In the genomic region with DNA sequence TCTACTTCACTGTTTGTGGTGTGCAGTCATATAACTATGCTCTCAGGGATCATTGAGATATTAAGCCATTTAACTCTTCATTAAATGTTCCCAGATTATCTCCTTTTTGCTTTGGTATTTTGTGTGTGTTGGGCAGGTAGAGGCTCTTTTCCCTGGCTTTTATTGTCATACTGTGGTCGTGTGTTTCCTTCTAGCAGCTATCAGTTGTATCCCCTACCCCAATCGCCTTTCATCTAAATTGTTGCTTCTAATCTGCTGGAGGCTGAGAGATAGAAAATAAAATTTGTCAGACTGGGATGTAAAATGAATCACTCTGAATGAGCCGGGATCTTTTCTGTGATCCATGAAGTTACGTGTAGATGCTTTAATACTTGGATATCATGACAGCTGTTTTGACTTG, we compare ENCODE assay signal across 16 cellular contexts. TPM values are rescaled to one million over a fixed set of nuclear protein-coding genes. Genes with fewer than 3 reads are reported as not detected.
DNase-seq lines count a peak whose midpoint lies in the region; ATAC-seq and TF ChIP-seq lines count a peak whose summit lies in the region.
"Had no signal": no experiment of that assay in that cellular context is flagged by ENCODE, and none has a peak within 500 bp of the region (broad histone marks: within the 10 kb centered on the region; RNA-seq: fewer than 3 reads in every experiment).

No MANE protein-coding gene starts in this region.

- no peak for TF ChIP-seq CTCF in Calu3 (IDR thresholded peaks at IDR 0.05; ENCODE audit: unreplicated experiment)

- H2AK5ac ChIP-seq in mesenchymal stem cell (ENCODE audit: low read length, severe bottlenecking): no peak overlapping the region

- H2BK5ac ChIP-seq in mesenchymal stem cell (ENCODE audit: low read depth, low read length, poor library complexity, severe bottlenecking): no peak overlapping the region

- peaks cover 64% of the 10 kb centered on the region for H3K4me1 Mint-ChIP-seq in Calu3 (ENCODE audit: low read depth, unreplicated experiment)
- peaks cover 77% of the 10 kb centered on the region for H3K4me1 Mint-ChIP-seq in activated naive CD8-positive, alpha-beta T cell treated with anti-CD3 and anti-CD28 coated beads for 36 hours

- intact Hi-C loops in Calu3 (cut with micrococcal nuclease; ENCODE audit: unreplicated experiment): no loop called here

- H3K36me3 ChIP-seq in ACC112 (ENCODE audit: insufficient read depth, low read length) (peaks cover 73% of the 10 kb centered on the region), mesenchymal stem cell (ENCODE audit: control insufficient read depth in 1 of 2, insufficient read depth in 2 of 2, low read depth in 1 of 2, low read length in 2 of 2) (peaks cover 15 to 86% of the 10 kb centered on the region in 2 experiments), Karpas-422 (ENCODE audit: insufficient read depth, low read length) (no peaks in the 10 kb centered on the region)

- H3K4me2 ChIP-seq in mesenchymal stem cell (ENCODE audit: low read length, poor library complexity, severe bottlenecking): peak overlapping the region; percentile 52
- no peak overlapping the region for H3K4me2 ChIP-seq in Karpas-422 (ENCODE audit: low read depth, low read length, poor library complexity, severe bottlenecking)
- H3K4me2 ChIP-seq: BLaER1 had no signal

- H3K79me2 ChIP-seq in ACC112 (ENCODE audit: control insufficient read depth, insufficient read depth, low read length, unreplicated experiment) (peaks cover 12% of the 10 kb centered on the region), Karpas-422 (ENCODE audit: low read length) (no peaks in the 10 kb centered on the region)

- CTCF ChIA-PET in Calu3 (lab: Charles Lee): interaction anchor here (1.6 kb wide), 1 partner anchor 367 kb away, joined by 4 read pairs; no protein-coding TSS in a partner anchor

- no peak overlapping the region for H3K4ac ChIP-seq in mesenchymal stem cell (ENCODE audit: low read depth in 1 of 2, low read length in 2 of 2)

- H3K9me2 ChIP-seq in Karpas-422 (replicated peaks; ENCODE audit: insufficient read depth, low read length): no peaks in the 10 kb centered on the region

- WGBS in mesenchymal stem cell: over 99% methylated on average over 4 of the region's 4 CpGs

- H3K4me3 ChIP-seq in ACC112 (ENCODE audit: low read depth, low read length): no peak overlapping the region
- no peak overlapping the region for H3K4me3 ChIP-seq in mesenchymal stem cell (ENCODE audit: insufficient read depth in 1 of 2, low read depth in 1 of 2, low read length in 2 of 2)
- H3K4me3 ChIP-seq in Karpas-422 (ENCODE audit: low read length): no peak overlapping the region
- H3K4me3 ChIP-seq: BLaER1, K562 had no signal

- no peaks in the 10 kb centered on the region for H3K79me1 ChIP-seq in mesenchymal stem cell (replicated peaks; ENCODE audit: low read length, poor library complexity, severe bottlenecking)

- H2BK120ac ChIP-seq in mesenchymal stem cell (ENCODE audit: low read depth, low read length): no peak overlapping the region

- H3K27me3 ChIP-seq in ACC112 (ENCODE audit: insufficient read depth, low read length) (no peaks in the 10 kb centered on the region), mesenchymal stem cell (ENCODE audit: control insufficient read depth in 1 of 2, insufficient read depth in 1 of 2, low read length in 2 of 2) (no peaks in the 10 kb centered on the region), Karpas-422 (ENCODE audit: low read length) (no peaks in the 10 kb centered on the region)
- H3K27me3 ChIP-seq: BLaER1 had no signal

- H3K9me3 ChIP-seq in mesenchymal stem cell (ENCODE audit: control insufficient read depth, low read length): no peaks in the 10 kb centered on the region
- H3K9me3 ChIP-seq in Karpas-422 (ENCODE audit: low read length): no peaks in the 10 kb centered on the region
- H3K9me3 ChIP-seq: BLaER1 had no signal

- no peaks in the 10 kb centered on the region for H3K9me3 Mint-ChIP-seq in Calu3 (ENCODE audit: low read depth, unreplicated experiment)
- no peaks in the 10 kb centered on the region for H3K9me3 Mint-ChIP-seq in activated naive CD8-positive, alpha-beta T cell treated with anti-CD3 and anti-CD28 coated beads for 36 hours

- peaks cover 18% of the 10 kb centered on the region for H3K4me1 ChIP-seq in ACC112 (ENCODE audit: control insufficient read depth, insufficient read depth, low read length, unreplicated experiment)
- H3K4me1 ChIP-seq in mesenchymal stem cell (ENCODE audit: control insufficient read depth, insufficient read depth, low read depth, low read length): peaks cover 8% of the 10 kb centered on the region
- H3K4me1 ChIP-seq in Karpas-422 (ENCODE audit: low read length): peaks cover 13% of the 10 kb centered on the region
- H3K4me1 ChIP-seq: BLaER1 had no signal

- peak overlapping the region; percentile 75 for H3K4me3 Mint-ChIP-seq in Calu3 (ENCODE audit: low read depth, unreplicated experiment)
- H3K4me3 Mint-ChIP-seq in activated naive CD8-positive, alpha-beta T cell treated with anti-CD3 and anti-CD28 coated beads for 36 hours: no peak overlapping the region

- H3K9ac ChIP-seq in mesenchymal stem cell (ENCODE audit: low read length) (no peak overlapping the region), Karpas-422 (ENCODE audit: low read length) (no peak overlapping the region)
- H3K9ac ChIP-seq: BLaER1 had no signal

- H4K91ac ChIP-seq in mesenchymal stem cell (ENCODE audit: low read length): no peak overlapping the region

- peak overlapping the region; percentile 94 for H3K27ac Mint-ChIP-seq in Calu3 (ENCODE audit: unreplicated experiment)
- peak overlapping the region; percentile 40 for H3K27ac Mint-ChIP-seq in activated naive CD8-positive, alpha-beta T cell treated with anti-CD3 and anti-CD28 coated beads for 36 hours

- H3K36me3 Mint-ChIP-seq in Calu3 (ENCODE audit: insufficient read depth, unreplicated experiment): peaks cover 100% of the 10 kb centered on the region
- peaks cover 86% of the 10 kb centered on the region for H3K36me3 Mint-ChIP-seq in activated naive CD8-positive, alpha-beta T cell treated with anti-CD3 and anti-CD28 coated beads for 36 hours

- no peak overlapping the region for H2BK12ac ChIP-seq in mesenchymal stem cell (ENCODE audit: low read length in 2 of 2)

- DNase-seq in Calu3: no peak
- no peak for DNase-seq in activated naive CD8-positive, alpha-beta T cell treated with anti-CD3 and anti-CD28 coated beads for 36 hours
- DNase-seq in mesenchymal stem cell: peak; percentile 37
- DNase-seq in Karpas-422: no peak
- no peak for DNase-seq in SIG-M5 (lab: John Stamatoyannopoulos, UW)
- DNase-seq: activated CD4-positive, CD25-positive, alpha-beta regulatory T cell treated with anti-CD3 and anti-CD28 coated beads, Interleukin-2, amount 50 U/mL, for 72 hours; aorta; DMS53; posterior cingulate gyrus; stimulated activated CD4-positive, alpha-beta T cell treated with anti-CD3 and anti-CD28 coated beads, Interleukin-12 subunit alpha, Interleukin-12 subunit beta, amount 100 ng/mL, for 4 hours had no signal

- H3K27me3 Mint-ChIP-seq in Calu3 (ENCODE audit: unreplicated experiment): no peaks in the 10 kb centered on the region
- H3K27me3 Mint-ChIP-seq in activated naive CD8-positive, alpha-beta T cell treated with anti-CD3 and anti-CD28 coated beads for 36 hours: no peaks in the 10 kb centered on the region

- no TSS peak for BruUV-seq in Calu3 (replicated peaks; lab: Mats Ljungman, UMichigan)

- H2AFZ ChIP-seq in ACC112 (ENCODE audit: low read length, unreplicated experiment) (no peak overlapping the region), mesenchymal stem cell (ENCODE audit: low read depth, low read length) (no peak overlapping the region), Karpas-422 (ENCODE audit: low read length) (no peak overlapping the region)

- H3K23ac ChIP-seq in mesenchymal stem cell (ENCODE audit: low read length in 2 of 2): no peak overlapping the region

- ATAC-seq in GM18498 (IDR thresholded peaks at IDR 0.05; ENCODE audit: unreplicated experiment): no peak
- ATAC-seq: esophagus mucosa, K562 had no signal

- H2BK15ac ChIP-seq in mesenchymal stem cell (ENCODE audit: low read depth, poor library complexity, severe bottlenecking): no peak overlapping the region

- H3K14ac ChIP-seq in mesenchymal stem cell (ENCODE audit: low read length in 2 of 2): no peak overlapping the region

- no peak overlapping the region for H3K18ac ChIP-seq in mesenchymal stem cell (ENCODE audit: low read depth in 1 of 2, low read length in 2 of 2)

- H4K8ac ChIP-seq in mesenchymal stem cell (ENCODE audit: low read length): no peak overlapping the region

- H3K27ac ChIP-seq in ACC112 (ENCODE audit: low read depth, low read length) (0 out of 2 replicates have a peak overlapping the region, but pooled peaks have one; percentile 0), mesenchymal stem cell (ENCODE audit: low read length, poor library complexity, severe bottlenecking) (peak overlapping the region; percentile 73), Karpas-422 (ENCODE audit: low read length) (no peak overlapping the region)
- H3K27ac ChIP-seq: BLaER1, RWPE1 had no signal

- no peaks in the 10 kb centered on the region for H4K20me1 ChIP-seq in Karpas-422 (ENCODE audit: insufficient read depth, low read depth, low read length)
- H4K20me1 ChIP-seq: BLaER1 had no signal

RNA-seq across cellular contexts. Expression of gene NFKBIZ, which starts 9.2 kb away (rescaled TPM):
- 217 and 227 TPM in 2 replicates for total RNA-seq in Calu3 (2022)
- 10 to 100 TPM; 57.7 to 58.8 TPM for total RNA-seq in activated naive CD8-positive, alpha-beta T cell treated with anti-CD3 and anti-CD28 coated beads for 36 hours
- 44.7 TPM for polyA plus RNA-seq in mesenchymal stem cell (2013, experiment 1 of 2)
- 39.9 TPM for polyA plus RNA-seq in mesenchymal stem cell (2013, experiment 2 of 2)
- 0.76 and 6.3 TPM in 2 replicates for total RNA-seq in Karpas-422 (2014; rRNA removed; shearing (Covaris generic); ENCODE audit: low replicate concordance)
